Comparison of ENCODE assay signal across 19 cellular contexts in genomic region chr1:214459895-214460294, GRCh38.
"Had no signal": no experiment of that assay in that cellular context is flagged by ENCODE, and none has a peak within 500 bp of the region (broad histone marks: within the 10 kb centered on the region; RNA-seq: fewer than 3 reads in every experiment).

No MANE protein-coding gene starts in this region.

- H3K36me3 ChIP-seq: colonic mucosa, pancreas, spleen had no signal

- H3K27ac ChIP-seq: brain microvascular endothelial cell, colonic mucosa, pancreas, spleen had no signal

- H3K4me1 Mint-ChIP-seq: activated B cell treated with CpG ODN at 0.5 μM for 24 hours had no signal

- H3K27ac Mint-ChIP-seq: activated B cell treated with CpG ODN at 0.5 μM for 24 hours; activated CD8-positive, alpha-beta T cell treated with anti-CD3 and anti-CD28 coated beads for 36 hours; activated naive CD4-positive, alpha-beta T cell treated with anti-CD3 and anti-CD28 coated beads, Interleukin-2, amount 10 ng/mL, durations not matched to agents 7 days and 5 days; activated naive CD8-positive, alpha-beta T cell treated with anti-CD3 and anti-CD28 coated beads, Interleukin-2, amount 50 U/mL, for 24 hours; activated T-cell treated with anti-CD3 and anti-CD28 coated beads, Interleukin-2, amount 50 U/mL, for 24 hours; T-helper 2 cell treated with Interferon-gamma antibody and Interleukin-4, amounts not matched to agents 5 μg/mL and 100 μg/mL, for 36 hours had no signal

- H3K9me3 Mint-ChIP-seq: activated B cell treated with CpG ODN at 0.5 μM for 24 hours; activated CD8-positive, alpha-beta T cell treated with anti-CD3 and anti-CD28 coated beads for 36 hours; activated naive CD4-positive, alpha-beta T cell treated with anti-CD3 and anti-CD28 coated beads, Interleukin-2, amount 10 ng/mL, durations not matched to agents 7 days and 5 days; activated naive CD8-positive, alpha-beta T cell treated with anti-CD3 and anti-CD28 coated beads, Interleukin-2, amount 50 U/mL, for 24 hours; activated T-cell treated with anti-CD3 and anti-CD28 coated beads, Interleukin-2, amount 50 U/mL, for 24 hours; naive thymus-derived CD8-positive, alpha-beta T cell; T-helper 2 cell treated with Interferon-gamma antibody and Interleukin-4, amounts not matched to agents 5 μg/mL and 100 μg/mL, for 36 hours had no signal

- H3K4me3 ChIP-seq: colonic mucosa, pancreas, spleen had no signal

- ATAC-seq: activated CD8-positive, alpha-beta T cell treated with anti-CD3 and anti-CD28 coated beads for 36 hours; activated naive CD8-positive, alpha-beta T cell treated with anti-CD3 and anti-CD28 coated beads, Interleukin-2, amount 50 U/mL, for 24 hours; esophagus mucosa; naive thymus-derived CD8-positive, alpha-beta T cell had no signal

- H3K36me3 Mint-ChIP-seq: activated naive CD4-positive, alpha-beta T cell treated with anti-CD3 and anti-CD28 coated beads, Interleukin-2, amount 10 ng/mL, durations not matched to agents 7 days and 5 days; naive thymus-derived CD8-positive, alpha-beta T cell had no signal

- H3K27me3 Mint-ChIP-seq: activated B cell treated with CpG ODN at 0.5 μM for 24 hours; activated CD8-positive, alpha-beta T cell treated with anti-CD3 and anti-CD28 coated beads for 36 hours had no signal

- H3K4me3 Mint-ChIP-seq: activated B cell treated with CpG ODN at 0.5 μM for 24 hours; activated CD8-positive, alpha-beta T cell treated with anti-CD3 and anti-CD28 coated beads for 36 hours; activated naive CD4-positive, alpha-beta T cell treated with anti-CD3 and anti-CD28 coated beads, Interleukin-2, amount 10 ng/mL, durations not matched to agents 7 days and 5 days; activated naive CD8-positive, alpha-beta T cell treated with anti-CD3 and anti-CD28 coated beads, Interleukin-2, amount 50 U/mL, for 24 hours; activated T-cell treated with anti-CD3 and anti-CD28 coated beads, Interleukin-2, amount 50 U/mL, for 24 hours; naive thymus-derived CD8-positive, alpha-beta T cell; T-helper 2 cell treated with Interferon-gamma antibody and Interleukin-4, amounts not matched to agents 5 μg/mL and 100 μg/mL, for 36 hours had no signal

- H3K4me1 ChIP-seq: colonic mucosa had no signal

- H3K27me3 ChIP-seq: brain microvascular endothelial cell, colonic mucosa, pancreas, spleen had no signal

- DNase-seq: activated B cell treated with CpG ODN at 0.5 μM for 24 hours; activated CD4-positive, alpha-beta T cell treated with anti-CD3 and anti-CD28 coated beads for 4 hours; activated CD8-positive, alpha-beta T cell treated with anti-CD3 and anti-CD28 coated beads for 36 hours; activated effector memory CD4-positive, alpha-beta T cell treated with Interleukin-2 at 50 U/mL for 16 hours; activated naive CD4-positive, alpha-beta T cell treated with anti-CD3 and anti-CD28 coated beads, Interleukin-2, amount 10 ng/mL, durations not matched to agents 7 days and 5 days; activated naive CD8-positive, alpha-beta T cell treated with anti-CD3 and anti-CD28 coated beads, Interleukin-2, amount 50 U/mL, for 24 hours; activated T-cell treated with anti-CD3 and anti-CD28 coated beads, Interleukin-2, amount 50 U/mL, for 24 hours; anterior cingulate cortex; brain microvascular endothelial cell; central memory CD4-positive, alpha-beta T cell; colonic mucosa; mesendoderm; naive thymus-derived CD8-positive, alpha-beta T cell; spleen; stimulated activated CD4-positive, alpha-beta T cell treated with anti-CD3 and anti-CD28 coated beads, Interleukin-4, amount 100 ng/mL, for 4 hours; stimulated activated naive CD4-positive, alpha-beta T cell had no signal

- H3K9me3 ChIP-seq: colonic mucosa, pancreas, spleen had no signal
